Comparison of ENCODE assay signal across 6 cellular contexts in the genomic region with DNA sequence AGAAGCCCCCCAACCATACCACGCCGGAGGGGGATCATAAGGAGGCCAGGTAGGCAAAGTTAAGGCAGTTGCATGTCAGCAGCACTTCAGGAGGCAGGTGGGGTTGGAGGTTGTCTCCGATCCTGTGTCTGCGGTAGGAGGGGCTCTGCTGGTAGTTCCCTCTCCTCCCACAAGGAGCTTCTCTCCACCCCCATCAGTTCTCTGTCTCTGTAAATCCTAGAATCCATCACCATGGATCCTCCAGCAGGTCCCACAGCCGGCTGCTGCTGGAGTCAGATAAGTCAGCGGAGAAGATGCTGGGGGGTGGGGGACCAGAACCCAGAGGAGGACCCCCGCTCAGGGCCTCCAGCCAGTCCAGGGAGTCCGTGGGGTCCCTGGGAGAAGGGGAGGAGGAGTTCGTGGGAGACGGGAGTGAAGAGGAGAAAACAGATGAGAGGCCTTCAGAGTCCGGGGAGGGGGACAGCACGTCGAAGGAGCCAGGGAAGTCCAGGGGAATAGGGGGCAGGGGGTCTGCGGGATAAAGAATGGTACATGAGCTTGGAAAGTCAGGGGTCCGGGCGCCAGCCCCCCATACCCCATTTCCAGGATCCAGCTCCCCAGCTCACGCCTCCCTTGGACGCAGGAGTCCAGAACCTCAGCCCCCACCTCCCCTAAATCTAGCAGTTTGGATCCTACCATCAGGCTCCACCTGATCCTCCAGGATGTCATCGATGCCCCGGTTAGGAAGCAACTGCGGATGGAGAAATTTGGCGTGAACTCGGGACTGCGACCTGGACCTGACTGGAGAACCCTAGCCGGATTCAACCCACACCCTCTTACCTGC. TPM values are rescaled to one million over a fixed set of nuclear protein-coding genes. Genes with fewer than 3 reads are reported as not detected.
DNase-seq lines count a peak whose midpoint lies in the region; ATAC-seq and TF ChIP-seq lines count a peak whose summit lies in the region.

No MANE protein-coding gene starts in this region.

- TF ChIP-seq CTCF in A673 (conservative IDR thresholded peaks at IDR 0.05; ENCODE audit: low read depth, low read length): no peak

- WGBS in HUES64: 3% methylated on average over 23 of the region's 25 CpGs

- H3K9me3 ChIP-seq in A673 (ENCODE audit: low read depth, low read length, poor library complexity, severe bottlenecking) (no peaks in the 10 kb centered on the region), HUES64 (ENCODE audit: insufficient read depth, low read depth, low read length) (no peaks in the 10 kb centered on the region)

- no peaks in the 10 kb centered on the region for H3K27me3 ChIP-seq in A673 (replicated peaks; ENCODE audit: insufficient read depth, low read depth, low read length, poor library complexity)
- H3K27me3 ChIP-seq in HUES64 (ENCODE audit: insufficient read depth, low read length): no peaks in the 10 kb centered on the region

- H3K36me3 ChIP-seq in A673 (ENCODE audit: insufficient read depth, low read length, poor library complexity, severe bottlenecking) (no peaks in the 10 kb centered on the region), HUES64 (ENCODE audit: insufficient read depth, low read length) (no peaks in the 10 kb centered on the region)

- peaks cover 33% of the 10 kb centered on the region for H3K4me1 ChIP-seq in A673 (ENCODE audit: insufficient read depth, low read length, poor library complexity, severe bottlenecking)
- H3K4me1 ChIP-seq in HUES64 (ENCODE audit: insufficient read depth, low read length): peaks cover 23% of the 10 kb centered on the region

- BruUV-seq in A673 (replicated peaks; lab: Mats Ljungman, UMichigan): no TSS peak

- ATAC-seq in GM21447 (IDR thresholded peaks at IDR 0.05; ENCODE audit: unreplicated experiment): no peak

- intact Hi-C loops in A673 (cut with micrococcal nuclease; ENCODE audit: unreplicated experiment): loop anchor here (5.0 kb wide), 1 partner anchor 66 kb away; the partner anchor contains the start of gene CA11

- H3K27ac ChIP-seq in A673 (ENCODE audit: low read depth, low read length, poor library complexity, severe bottlenecking): peak overlapping the region; percentile 7
- H3K27ac ChIP-seq in HUES64 (ENCODE audit: low read depth, low read length): no peak overlapping the region

- H3K4me3 ChIP-seq in A673 (ENCODE audit: low read depth, low read length, poor library complexity, severe bottlenecking) (peak overlapping the region; percentile 66), HUES64 (ENCODE audit: low read length) (peak overlapping the region; percentile 85)

- no peak for DNase-seq in A673 (ENCODE audit: low spot score)
- peak; percentile 55 for DNase-seq in dermis blood vessel endothelial cell
- DNase-seq in retina: peak; percentile 40
- DNase-seq in GOT3 (lab: John Stamatoyannopoulos, UW): no peak

- CTCF ChIA-PET in A673 (lab: Charles Lee): interaction anchor here (0.5 kb wide), 1 partner anchor 15 kb away, joined by 16 read pairs; no protein-coding TSS in a partner anchor

- POLR2A ChIA-PET in A673 (lab: Charles Lee; ENCODE audit: low non-redundant PET): no interaction called here

- peak overlapping the region; percentile 50 for H3K9ac ChIP-seq in HUES64 (ENCODE audit: low read depth, low read length)

RNA-seq across cellular contexts. Expression of gene MAMSTR, which starts 6.3 kb away (rescaled TPM):
- total RNA-seq in A673 (2021) (4.7 and 5.9 TPM in 2 replicates), dermis blood vessel endothelial cell (0.09 and 0.51 TPM in 2 replicates)
- 1.4 TPM for polyA plus RNA-seq in HUES64 (2013, experiment 1 of 2)
- polyA plus RNA-seq in HUES64 (2013, experiment 2 of 2): 1.5 TPM

RNA-seq across cellular contexts. Expression of gene FUT2, which starts 17.5 kb away (rescaled TPM):
- total RNA-seq in A673 (2021) (not detected in 2 replicates), dermis blood vessel endothelial cell (not detected in 2 replicates)
- polyA plus RNA-seq in HUES64 (2013, experiment 1 of 2): 3.0 TPM
- polyA plus RNA-seq in HUES64 (2013, experiment 2 of 2): 1.7 TPM

RNA-seq across cellular contexts. Expression of gene RASIP1, which starts 27.2 kb away (rescaled TPM):
- total RNA-seq in A673 (2021): 3.8 and 5.0 TPM in 2 replicates
- polyA plus RNA-seq in HUES64 (2013, experiment 1 of 2): 0.75 TPM
- 1.1 TPM for polyA plus RNA-seq in HUES64 (2013, experiment 2 of 2)
- 130 and 154 TPM in 2 replicates for total RNA-seq in dermis blood vessel endothelial cell

RNA-seq across cellular contexts. Expression of gene IZUMO1, which starts 33.5 kb away (rescaled TPM):
- total RNA-seq in A673 (2021) (not detected in 2 replicates), dermis blood vessel endothelial cell (0.17 and 0.28 TPM in 2 replicates)
- 0.55 TPM for polyA plus RNA-seq in HUES64 (2013, experiment 1 of 2)
- polyA plus RNA-seq in HUES64 (2013, experiment 2 of 2): not detected

RNA-seq across cellular contexts. Expression of gene FUT1, which starts 39.2 kb away (rescaled TPM):
- total RNA-seq in A673 (2021): 0.06 and 0.15 TPM in 2 replicates
- 2.4 TPM for polyA plus RNA-seq in HUES64 (2013, experiment 1 of 2)
- polyA plus RNA-seq in HUES64 (2013, experiment 2 of 2): 2.9 TPM
- 8.1 and 10.9 TPM in 2 replicates for total RNA-seq in dermis blood vessel endothelial cell

Comparison
In these comparisons a context has a peak if more than half of its experiments do, and no peak if none do; other contexts are left out.
1. DNase-seq: peak in dermis blood vessel endothelial cell (single experiment) and retina (single experiment); none in A673 (single experiment) and GOT3 (single experiment).
2. RNA of gene RASIP1, which starts 27.2 kb away (total RNA-seq): 130 to 154 TPM in dermis blood vessel endothelial cell; 3.8 to 5.0 TPM in A673; every median in the first group is over 10 times any median in the second.